Comparison of ENCODE assay signal across 22 cellular contexts in genomic region chr2:121502781-121503180, GRCh38. TPM values are rescaled to one million over a fixed set of nuclear protein-coding genes. Genes with fewer than 3 reads are reported as not detected.
DNase-seq lines count a peak whose midpoint lies in the region; ATAC-seq and TF ChIP-seq lines count a peak whose summit lies in the region.
"Had no signal": no experiment of that assay in that cellular context is flagged by ENCODE, and none has a peak within 500 bp of the region (broad histone marks: within the 10 kb centered on the region; RNA-seq: fewer than 3 reads in every experiment).

No MANE protein-coding gene starts in this region.

- peaks cover 10% of the 10 kb centered on the region for H3F3A ChIP-seq in SK-N-SH (replicated peaks; ENCODE audit: insufficient read depth)

- H2AFZ ChIP-seq in SK-N-SH (ENCODE audit: low read depth), result no peak overlapping the region
- H2AFZ ChIP-seq: PC-9 had no signal

- TF ChIP-seq RAD21 in SK-N-SH (IDR thresholded peaks at IDR 0.05; ENCODE audit: low read length), result no peak

- TF ChIP-seq EP300 in SK-N-SH (IDR thresholded peaks at IDR 0.05; ENCODE audit: borderline replicate concordance in 1 of 2, low read depth in 1 of 2, low read length in 1 of 2), result no peak

- H3K9me2 ChIP-seq in SK-N-SH, result no peaks in the 10 kb centered on the region

- H3K27me3 ChIP-seq in SK-N-SH (ENCODE audit: insufficient read depth) (no peaks in the 10 kb centered on the region), vagina (no peaks in the 10 kb centered on the region), MG63 (no peaks in the 10 kb centered on the region), heart right ventricle (no peaks in the 10 kb centered on the region)
- H3K27me3 ChIP-seq: body of pancreas, dorsolateral prefrontal cortex, thyroid gland had no signal

- TF ChIP-seq CTCF in SK-N-SH (IDR thresholded peaks at IDR 0.05), result no peak
- TF ChIP-seq CTCF in vagina (IDR thresholded peaks at IDR 0.05), result no peak
- no peak for TF ChIP-seq CTCF in heart right ventricle (IDR thresholded peaks at IDR 0.05)

- H3K36me3 ChIP-seq in SK-N-SH (replicated peaks in 1 of 2; ENCODE audit: control insufficient read depth in 1 of 2, insufficient read depth in 2 of 2, low read length in 1 of 2) (peaks cover 26 to 35% of the 10 kb centered on the region in 2 experiments), vagina (peaks cover 0 to 13% of the 10 kb centered on the region in 2 donors), MG63 (peaks cover 30% of the 10 kb centered on the region), heart right ventricle (peaks cover 0 to 59% (median 21%) of the 10 kb centered on the region in 9 donors)

- no peak for TF ChIP-seq POLR2A in vagina (IDR thresholded peaks at IDR 0.05)

- H3K4me1 ChIP-seq in SK-N-SH (ENCODE audit: control insufficient read depth in 1 of 2, insufficient read depth in 2 of 2, low read depth in 1 of 2, low read length in 1 of 2) (peaks cover 2 to 25% of the 10 kb centered on the region in 2 experiments; a peak in 2 of 4 replicates), vagina (peaks cover 37% of the 10 kb centered on the region), heart right ventricle (peaks cover 0 to 35% (median 17%) of the 10 kb centered on the region in 9 donors)
- H3K4me1 ChIP-seq: body of pancreas had no signal

- H3K9ac ChIP-seq in SK-N-SH, result no peak overlapping the region

- POLR2A ChIA-PET in SK-N-SH (lab: Yijun Ruan, JAX), result no interaction called here

- no peak for ATAC-seq in SK-N-SH treated with all-trans-retinoic acid at 6 μM for 48 hours
- ATAC-seq in HG02884 (IDR thresholded peaks at IDR 0.05; ENCODE audit: unreplicated experiment), result no peak
- ATAC-seq in heart right ventricle, result no peak
- ATAC-seq: body of pancreas; natural killer cell treated with Interleukin-12 subunit alpha and Interleukin-12 subunit beta and Interleukin-15 and Interleukin-18, amount 100 ng/mL, for 72 hours; stimulated activated memory B cell treated with anti-CD40 and anti-IgM and Interleukin-4, amounts not matched to agents 10 μg/mL and 1 μg/mL and 100 μg/mL, for 72 hours had no signal

- peaks cover 35% of the 10 kb centered on the region for H3K79me2 ChIP-seq in SK-N-SH (ENCODE audit: insufficient read depth)

- WGBS in SK-N-SH (ENCODE audit: low lambda C conversion rate), result 95% methylated on average over 3 of the region's 3 CpGs
- WGBS in heart right ventricle, 2 donors, result 96 to 98% methylated on average over 3 of the region's 3 CpGs

- CTCF ChIA-PET in SK-N-SH (lab: Yijun Ruan, JAX), result no interaction called here

- no peaks in the 10 kb centered on the region for H3K9me3 ChIP-seq in SK-N-SH
- H3K9me3 ChIP-seq in vagina, result no peaks in the 10 kb centered on the region
- H3K9me3 ChIP-seq in MG63, result no peaks in the 10 kb centered on the region; the same call in 1 of the 2 replicates
- peaks cover 0 to 8% (median 0%) of the 10 kb centered on the region in 11 donors for H3K9me3 ChIP-seq in heart right ventricle
- H3K9me3 ChIP-seq: body of pancreas, thyroid gland had no signal

- DNase-seq in SK-N-SH (no peak), dermis blood vessel endothelial cell (peak; percentile 32), iris pigment epithelial cell (ENCODE audit: low read depth) (peak; percentile 73), vagina (ENCODE audit: extremely low spot score in 2 of 2) (no peak), MG63 (no peak), heart right ventricle (no peak)
- DNase-seq: 8988T, activated gamma-delta T cell treated with Interleukin-2 at 50 U/mL for 16 hours, body of pancreas, dorsolateral prefrontal cortex, hypothalamus, NCI-H1436 treated with DMSO at 0.1 percent for 48 hours, NCI-H2171 treated with DMSO at 0.1 percent for 48 hours, NCI-H748 treated with DMSO at 0.1 percent for 48 hours, PC-9, thyroid gland had no signal

- peak overlapping the region in 1 of 2 experiments; percentile 34; a peak in 2 of 4 replicates for H3K27ac ChIP-seq in SK-N-SH (ENCODE audit: low read depth in 2 of 2, low read length in 1 of 2)
- H3K27ac ChIP-seq in vagina, result peak overlapping the region; percentile 20
- no peak overlapping the region for H3K27ac ChIP-seq in heart right ventricle
- H3K27ac ChIP-seq: body of pancreas, C4-2B, PC-9, thyroid gland had no signal

- no peak overlapping the region for H3K4me3 ChIP-seq in SK-N-SH (ENCODE audit: low read depth in 2 of 2, low read length in 1 of 2)
- H3K4me3 ChIP-seq in vagina, result no peak overlapping the region
- no peak overlapping the region for H3K4me3 ChIP-seq in MG63
- no peak overlapping the region for H3K4me3 ChIP-seq in heart right ventricle
- H3K4me3 ChIP-seq: body of pancreas, dorsolateral prefrontal cortex, PC-9, thyroid gland had no signal

- H3K4me2 ChIP-seq in SK-N-SH, result peak overlapping the region; percentile 34; the same call in 1 of the 2 replicates
- H3K4me2 ChIP-seq: PC-9 had no signal

- no peaks in the 10 kb centered on the region for H4K20me1 ChIP-seq in SK-N-SH (ENCODE audit: insufficient read depth)

- intact Hi-C loops in vagina (cut with DNase I), result no loop called here
- intact Hi-C loops in heart right ventricle (cut with DNase I), result loop anchor here in 1 of 10 donors (10.0 kb wide), 1 partner anchor 98 kb away; no protein-coding TSS in a partner anchor

TF ChIP-seq in SK-N-SH, 30 proteins besides CTCF, POLR2A, EP300 and RAD21:
- TF ChIP-seq TCF12 (IDR thresholded peaks at IDR 0.05), result no peak

TF ChIP-seq in SK-N-SH treated with all-trans-retinoic acid at 6 μM for 48 hours, 23 proteins besides CTCF, POLR2A, EP300 and RAD21:
- TF ChIP-seq ZC3H10 (CRISPR knock-in tag; IDR thresholded peaks at IDR 0.05) (no peak), SNAI2 (CRISPR knock-in tag; IDR thresholded peaks at IDR 0.05) (no peak), ZFP30 (CRISPR knock-in tag; IDR thresholded peaks at IDR 0.05) (no peak), GLIS3 (CRISPR knock-in tag; IDR thresholded peaks at IDR 0.05) (no peak), ISL1 (CRISPR knock-in tag; IDR thresholded peaks at IDR 0.05) (no peak), ZNF565 (CRISPR knock-in tag; conservative IDR thresholded peaks at IDR 0.05; ENCODE audit: low read depth) (no peak), TOX (CRISPR knock-in tag; IDR thresholded peaks at IDR 0.05; ENCODE audit: borderline replicate concordance) (no peak), CSDC2 (CRISPR knock-in tag; IDR thresholded peaks at IDR 0.05) (no peak)

RNA-seq across cellular contexts. Expression of gene RNU4ATAC, which starts 27.9 kb away (rescaled TPM):
- polyA plus RNA-seq in SK-N-SH (2012; rRNA removed), result not detected in 2 replicates
- not detected in 2 replicates for polyA plus RNA-seq in SK-N-SH (2012; cell fraction: cytosol; rRNA removed)
- polyA plus RNA-seq in SK-N-SH (2012; cell fraction: nucleus; rRNA removed), result not detected in 2 replicates
- under 0.01 TPM in 1 of 2 replicates, not detected in the other for total RNA-seq in dermis blood vessel endothelial cell
- not detected for total RNA-seq in vagina
- not detected in 2 replicates for total RNA-seq in MG63 (2014; rRNA removed; shearing (Covaris generic); ENCODE audit: low replicate concordance)
- total RNA-seq in heart right ventricle, result not detected
- polyA plus RNA-seq in heart right ventricle, result not detected
- total RNA-seq: body of pancreas; kidney epithelial cell; natural killer cell treated with Interleukin-12 subunit alpha and Interleukin-12 subunit beta and Interleukin-15 and Interleukin-18, amount 100 ng/mL, for 72 hours; PC-9; thyroid gland had no signal

Comparison
In these comparisons a context has a peak if more than half of its experiments do, and no peak if none do; other contexts are left out.
1. DNase-seq: peak in dermis blood vessel endothelial cell (single experiment) and iris pigment epithelial cell (single experiment); none in SK-N-SH (single experiment), vagina (0 of 2), MG63 (single experiment) and heart right ventricle (0 of 2).